ENCODE assay signal across 8 cellular contexts in genomic region chr18:24426398-24427294, GRCh38. TPM values are rescaled to one million over a fixed set of nuclear protein-coding genes. Genes with fewer than 3 reads are reported as not detected.
DNase-seq lines count a peak whose midpoint lies in the region; ATAC-seq and TF ChIP-seq lines count a peak whose summit lies in the region.

IMPACT (plus strand) TSS chr18:24426670; CDS start chr18:24426757, 87 bp downstream.

- H3K27me3 ChIP-seq in IMR-90 (ENCODE audit: control insufficient read depth, insufficient read depth, low read length) (no peaks in the 10 kb centered on the region), foreskin keratinocyte (no peaks in the 10 kb centered on the region), stomach (peaks cover 0 to 24% (median 0%) of the 10 kb centered on the region in 3 donors)

- 3% methylated on average over 32 of the region's 82 CpGs; no CpG with 5 or more reads in 1 of the 2 experiments for WGBS in IMR-90 (ENCODE audit: extremely low coverage in 2 of 2, insufficient read length in 1 of 2), 2 experiments
- WGBS in stomach, 5 donors = 1 to 3% (median 2%) methylated on average over 7 to 82 of the region's 82 CpGs

- no TSS peak for BruUV-seq in IMR-90 (replicated peaks; lab: Mats Ljungman, UMichigan)

- H3K4me1 ChIP-seq in IMR-90 (ENCODE audit: control insufficient read depth, insufficient read depth, low read length) (no peaks in the 10 kb centered on the region; the same call in 1 of the 2 replicates), foreskin keratinocyte (peaks cover 16% of the 10 kb centered on the region), stomach (peaks cover 6 to 18% (median 14%) of the 10 kb centered on the region in 4 donors)

- H2AFZ ChIP-seq in IMR-90 (replicated peaks; ENCODE audit: low read length, poor library complexity) = peak within 1 kb of the TSS; percentile 100

- H3K14ac ChIP-seq in IMR-90 (replicated peaks; ENCODE audit: low read depth, low read length) = peak within 1 kb of the TSS; percentile 98

- no peaks in the 10 kb centered on the region for H3K9me3 ChIP-seq in IMR-90 (ENCODE audit: control insufficient read depth, insufficient read depth, low read length)
- peaks cover 0 to 5% (median 0%) of the 10 kb centered on the region in 4 donors for H3K9me3 ChIP-seq in stomach

- no peaks in the 10 kb centered on the region for H4K20me1 ChIP-seq in IMR-90 (ENCODE audit: insufficient read depth, low read length)

- H3K18ac ChIP-seq in IMR-90 (ENCODE audit: low read depth, low read length) = peak within 1 kb of the TSS; percentile 96

- CTCF ChIA-PET in IMR-90 (lab: Yijun Ruan, JAX) = no interaction called here

- peak within 1 kb of the TSS; percentile 90 for H3K27ac ChIP-seq in IMR-90 (ENCODE audit: insufficient read depth, low read length)
- peak within 1 kb of the TSS; percentile 91 for H3K27ac ChIP-seq in foreskin keratinocyte
- peak within 1 kb of the TSS; percentile 70 to 90 (median 82) for H3K27ac ChIP-seq in stomach

- TF ChIP-seq POLR2A in IMR-90 (IDR thresholded peaks at IDR 0.05; ENCODE audit: low read depth, low read length) = peak; percentile 62; the same call in 1 of the 2 replicates
- no peak for TF ChIP-seq POLR2A in stomach (IDR thresholded peaks at IDR 0.05)

- H2BK20ac ChIP-seq in IMR-90 (ENCODE audit: low read depth, low read length) = peak within 1 kb of the TSS; percentile 40

- H3K36me3 ChIP-seq in IMR-90 (ENCODE audit: control insufficient read depth, insufficient read depth, low read length) = 0 out of 2 replicates have a peak, but pooled peaks cover 2% of the 10 kb centered on the region
- peaks cover 0 to 16% (median 9%) of the 10 kb centered on the region in 4 donors for H3K36me3 ChIP-seq in stomach

- peak within 1 kb of the TSS; percentile 100 for H4K5ac ChIP-seq in IMR-90 (ENCODE audit: low read depth, low read length)

- peak; percentile 39 for DNase-seq in DMS53 treated with DMSO at 0.1 percent for 48 hours (lab: John Stamatoyannopoulos, UW; ENCODE audit: unreplicated experiment)
- DNase-seq in IMR-90 = peak; percentile 72
- peak; percentile 87 for DNase-seq in SHP77 treated with DMSO at 0.1 percent for 48 hours (lab: John Stamatoyannopoulos, UW)
- DNase-seq in activated gamma-delta T cell treated with anti-CD3 and anti-CD28 coated beads, Interleukin-2, amount 50 U/mL, for 16 hours (ENCODE audit: low read depth) = peak; percentile 66
- peak; percentile 38 to 64 for DNase-seq in foreskin keratinocyte
- DNase-seq in neural crest cell (ENCODE audit: low read depth, low spot score) = peak; percentile 82
- DNase-seq in stomach = peak; percentile 85

- H2AK5ac ChIP-seq in IMR-90 (ENCODE audit: low read depth, low read length) = peak within 1 kb of the TSS; percentile 86

- H3K4me3 Mint-ChIP-seq in neural crest cell = peak within 1 kb of the TSS; percentile 92

- dilution Hi-C loops in IMR-90 (cut with HindIII; ENCODE audit: low sequenced_read_pairs, unreplicated experiment) = no loop called here

- peak within 1 kb of the TSS; percentile 100 for H4K8ac ChIP-seq in IMR-90 (ENCODE audit: low read depth in 2 of 2, low read length in 2 of 2)

- TF ChIP-seq CTCF in IMR-90 (conservative IDR thresholded peaks at IDR 0.05; ENCODE audit: low read depth, low read length) (no peak), foreskin keratinocyte (conservative IDR thresholded peaks at IDR 0.05) (no peak), neural crest cell (conservative IDR thresholded peaks at IDR 0.05) (no peak), stomach (IDR thresholded peaks at IDR 0.05) (no peak)

- intact Hi-C loops in IMR-90 (cut with micrococcal nuclease) = no loop called here
- intact Hi-C loops in stomach (cut with DNase I; ENCODE audit: low total_unique reads) = no loop called here

- H2BK120ac ChIP-seq in IMR-90 (ENCODE audit: low read depth, low read length) = peak within 1 kb of the TSS; percentile 74

- no peak for TF ChIP-seq RAD21 in IMR-90 (IDR thresholded peaks at IDR 0.05; ENCODE audit: low read length)

- H2BK15ac ChIP-seq in IMR-90 (ENCODE audit: low read depth, low read length) = peak within 1 kb of the TSS; percentile 86; the same call in 1 of the 3 replicates

- H3K9me3 Mint-ChIP-seq in neural crest cell = peaks cover 3% of the 10 kb centered on the region

- H3K4me3 ChIP-seq in IMR-90 (ENCODE audit: insufficient read depth, low read depth, low read length) (peak within 1 kb of the TSS; percentile 94), stomach (peak within 1 kb of the TSS; percentile 85 to 91 (median 88))

- H3K4me2 ChIP-seq in IMR-90 (ENCODE audit: low read depth, low read length) = peak within 1 kb of the TSS; percentile 100

- peak within 1 kb of the TSS; percentile 98 for H3K27ac Mint-ChIP-seq in neural crest cell (ENCODE audit: unreplicated experiment)

- H3K9ac ChIP-seq in IMR-90 (ENCODE audit: low read depth, low read length) = peak within 1 kb of the TSS; percentile 99

- peak within 1 kb of the TSS; percentile 94 for H2AK9ac ChIP-seq in IMR-90 (replicated peaks; ENCODE audit: low read depth, low read length, poor library complexity)

- peaks cover 14% of the 10 kb centered on the region for H3K36me3 Mint-ChIP-seq in neural crest cell (ENCODE audit: low read depth)

- peaks cover 3% of the 10 kb centered on the region for H3K9me1 ChIP-seq in IMR-90 (ENCODE audit: insufficient read depth, low read length)

- H3K4me1 Mint-ChIP-seq in neural crest cell = peaks cover 30% of the 10 kb centered on the region

- H4K91ac ChIP-seq in IMR-90 (ENCODE audit: insufficient read depth, low read depth, low read length) = peak within 1 kb of the TSS; percentile 95

- no peak for TF ChIP-seq EP300 in stomach (IDR thresholded peaks at IDR 0.05)

- peaks cover 31% of the 10 kb centered on the region for H3K27me3 Mint-ChIP-seq in neural crest cell (ENCODE audit: low read depth)

- H3K4ac ChIP-seq in IMR-90 (ENCODE audit: low read depth, low read length) = peak within 1 kb of the TSS; percentile 98

- peak within 1 kb of the TSS; percentile 79 for H3K56ac ChIP-seq in IMR-90 (ENCODE audit: extremely low read depth, insufficient read depth, low read length)

- in situ Hi-C loops in IMR-90 (cut with MboI; ENCODE audit: low sequenced_read_pairs) = no loop called here

- ATAC-seq in GM21528 (IDR thresholded peaks at IDR 0.05; ENCODE audit: low FRiP score, unreplicated experiment) (peak; percentile 86), IMR-90 (ENCODE audit: low read depth) (peak; percentile 93), foreskin keratinocyte (peak; percentile 96)

- H2BK5ac ChIP-seq in IMR-90 (ENCODE audit: low read depth, low read length, poor library complexity, severe bottlenecking) = peak within 1 kb of the TSS; percentile 85

- POLR2A ChIA-PET in IMR-90 (lab: Charles Lee; ENCODE audit: unreplicated experiment) = interaction anchor here (0.6 kb wide), 2 partner anchors 9 to 1601 kb away, joined by 3 to 4 read pairs; no protein-coding TSS in a partner anchor

- H3K79me1 ChIP-seq in IMR-90 (ENCODE audit: low read depth in 1 of 2, low read length in 2 of 2) = peaks cover 19 to 26% of the 10 kb centered on the region in 2 experiments

- H3K23ac ChIP-seq in IMR-90 (ENCODE audit: low read depth, low read length) = peak within 1 kb of the TSS; percentile 99

TF ChIP-seq in IMR-90, 13 proteins besides CTCF, POLR2A, EP300 and RAD21:
- TF ChIP-seq BHLHE40 (IDR thresholded peaks at IDR 0.05; ENCODE audit: low read depth, low read length) (no peak), MAFK (IDR thresholded peaks at IDR 0.05; ENCODE audit: low read depth, low read length) (no peak), ELK1 (IDR thresholded peaks at IDR 0.05; ENCODE audit: borderline replicate concordance, low read depth, low read length) (no peak), NFE2L2 (IDR thresholded peaks at IDR 0.05; ENCODE audit: low read depth, low read length) (0 out of 2 replicates have a peak, but pooled peaks have one; percentile 28), USF2 (IDR thresholded peaks at IDR 0.05; ENCODE audit: low read depth, low read length) (peak; percentile 24), FOS (IDR thresholded peaks at IDR 0.05; ENCODE audit: low read depth, low read length) (no peak), CHD1 (IDR thresholded peaks at IDR 0.05; ENCODE audit: low read depth, low read length) (no peak), CEBPB (IDR thresholded peaks at IDR 0.05; ENCODE audit: low read depth, low read length) (no peak), SMC3 (IDR thresholded peaks at IDR 0.05; ENCODE audit: low read depth, low read length) (no peak), RFX5 (IDR thresholded peaks at IDR 0.05; ENCODE audit: low read depth, low read length) (no peak), MAZ (IDR thresholded peaks at IDR 0.05; ENCODE audit: borderline replicate concordance, low read depth, low read length) (peak; percentile 68; the same call in 1 of the 2 replicates), MXI1 (IDR thresholded peaks at IDR 0.05; ENCODE audit: borderline replicate concordance, low read depth, low read length) (0 out of 2 replicates have a peak, but pooled peaks have one; percentile 50), RCOR1 (IDR thresholded peaks at IDR 0.05; ENCODE audit: insufficient replicate concordance, low read length) (no peak)

RNA-seq across cellular contexts. Expression of gene IMPACT, which starts in this region (rescaled TPM):
- total RNA-seq in IMR-90 (2012; rRNA removed) (11.8 and 26.4 TPM in 2 replicates), foreskin keratinocyte (23.3 and 25.8 TPM in 2 replicates), neural crest cell (31.6 and 32.7 TPM in 2 replicates), stomach (10 to 100 TPM in 3 of 5 donors, 1 to 10 TPM in 2; 4.6 to 33.0 (median 10.9) TPM)
- polyA plus RNA-seq in IMR-90 (2012; rRNA removed) (10.4 and 13.8 TPM in 2 replicates), foreskin keratinocyte (12.0 and 13.1 TPM in 2 replicates), stomach (10 to 100 TPM; 10.7 to 18.9 (median 15.2) TPM)
- 2.1 and 3.2 TPM in 2 replicates for polyA plus RNA-seq in IMR-90 (2012; cell fraction: cytosol; rRNA removed)
- polyA plus RNA-seq in IMR-90 (2012; cell fraction: nucleus; rRNA removed; ENCODE audit: low replicate concordance) = 3.1 and 10.1 TPM in 2 replicates

Comparison
In these comparisons a context has a peak if more than half of its experiments do, and no peak if none do; other contexts are left out.
1. Peak in every context shown above with its lines: DNase-seq, ATAC-seq, H3K4me3 ChIP-seq and H3K27ac ChIP-seq.